ENCODE assay signal across 13 cellular contexts in genomic region chr1:114111731-114112661, GRCh38. TPM values are rescaled to one million over a fixed set of nuclear protein-coding genes. Genes with fewer than 3 reads are reported as not detected.
"Had no signal": no experiment of that assay in that cellular context is flagged by ENCODE, and none has a peak within 500 bp of the region (broad histone marks: within the 10 kb centered on the region; RNA-seq: fewer than 3 reads in every experiment).

No MANE protein-coding gene starts in this region.

- H3K4me3 Mint-ChIP-seq: activated T-cell treated with anti-CD3 and anti-CD28 coated beads, Interleukin-2, amount 50 U/mL, for 4 hours; nephron had no signal

- ATAC-seq: activated T-cell treated with anti-CD3 and anti-CD28 coated beads, Interleukin-2, amount 50 U/mL, for 4 hours; foreskin keratinocyte; left colon; mucosa of descending colon had no signal

- H3K36me3 Mint-ChIP-seq: immature natural killer cell had no signal

- H3K9me3 Mint-ChIP-seq: activated T-cell treated with anti-CD3 and anti-CD28 coated beads, Interleukin-2, amount 50 U/mL, for 4 hours; immature natural killer cell; nephron had no signal

- DNase-seq: activated CD4-positive, alpha-beta T cell treated with anti-CD3 and anti-CD28 coated beads, Interleukin-2, amount 50 U/mL, for 1 hour; activated T-cell treated with anti-CD3 and anti-CD28 coated beads, Interleukin-2, amount 50 U/mL, for 4 hours; foreskin keratinocyte; immature natural killer cell; left colon; mucosa of descending colon; ovary; stimulated activated CD4-positive, alpha-beta T cell treated with anti-CD3 and anti-CD28 coated beads, Interleukin-2, amount 100 ng/mL, for 48 hours; stimulated activated naive CD4-positive, alpha-beta T cell treated with Interleukin-2 at 50 U/mL for 16 hours had no signal

RNA-seq across cellular contexts. Expression of gene SYT6, which starts 41.7 kb away (rescaled TPM):
- total RNA-seq: activated T-cell treated with anti-CD3 and anti-CD28 coated beads, Interleukin-2, amount 50 U/mL, for 4 hours; endothelial cell of umbilical vein; foreskin keratinocyte; lung microvascular endothelial cell; T-helper 1 cell treated with Interleukin-12 subunit alpha and Interleukin-12 subunit beta and Interleukin-4 antibody, amounts not matched to agents 30 ng/mL and 1 ng/mL, for 36 hours had no signal
